In genomic region chr4:142875117-142875516, GRCh38 we compare ENCODE assay signal across 27 cellular contexts. TPM values are rescaled to one million over a fixed set of nuclear protein-coding genes. Genes with fewer than 3 reads are reported as not detected.
DNase-seq lines count a peak whose midpoint lies in the region; ATAC-seq and TF ChIP-seq lines count a peak whose summit lies in the region.
"Had no signal": no experiment of that assay in that cellular context is flagged by ENCODE, and none has a peak within 500 bp of the region (broad histone marks: within the 10 kb centered on the region; RNA-seq: fewer than 3 reads in every experiment).

No MANE protein-coding gene starts in this region.

- no peak overlapping the region for H3K4ac ChIP-seq in H9 (ENCODE audit: low read depth, low read length)

- H4K91ac ChIP-seq in H9 (ENCODE audit: insufficient read length, low read depth, low read length): no peak overlapping the region

- no peak overlapping the region for H3K23ac ChIP-seq in H9 (ENCODE audit: insufficient read length, low read depth, low read length)

- no peak overlapping the region for H3K4me2 ChIP-seq in H9 (ENCODE audit: insufficient read depth, insufficient read length, low read length)
- no peak overlapping the region for H3K4me2 ChIP-seq in PC-3 (ENCODE audit: low read length)
- H3K4me2 ChIP-seq in neural progenitor cell: no peak overlapping the region
- H3K4me2 ChIP-seq: SK-N-SH, smooth muscle cell had no signal

- DNase-seq in NCI-H146 (lab: John Stamatoyannopoulos, UW): peak; percentile 0
- DNase-seq in NCI-H146 treated with DMSO at 0.1 percent for 48 hours (lab: John Stamatoyannopoulos, UW; ENCODE audit: unreplicated experiment): no peak
- peak; percentile 51 for DNase-seq in H9
- DNase-seq in PC-3: no peak
- DNase-seq in neural progenitor cell (ENCODE audit: low spot score): peak; percentile 35
- no peak for DNase-seq in GM13977 (ENCODE audit: low spot score)
- DNase-seq in activated CD4-positive, alpha-beta T cell treated with anti-CD3 and anti-CD28 coated beads for 36 hours: no peak
- DNase-seq: activated CD8-positive, alpha-beta memory T cell treated with anti-CD3 and anti-CD28 coated beads, Interleukin-2, amount 50 U/mL, for 4 hours; cortex of kidney; hypothalamus; IMR-90; natural killer cell; NCI-H510A; retina; SK-N-SH; T-helper 2 cell had no signal

- no peak overlapping the region for H2BK120ac ChIP-seq in H9 (ENCODE audit: low read depth, low read length, poor library complexity, severe bottlenecking)

- H3K4me1 Mint-ChIP-seq in H9 (no peaks in the 10 kb centered on the region), neural progenitor cell (no peaks in the 10 kb centered on the region)
- H3K4me1 Mint-ChIP-seq in activated CD4-positive, alpha-beta T cell treated with anti-CD3 and anti-CD28 coated beads for 36 hours: no peaks in the 10 kb centered on the region
- H3K4me1 Mint-ChIP-seq: activated naive CD4-positive, alpha-beta T cell treated with anti-CD3 and anti-CD28 coated beads, Interleukin-2, amount 50 U/mL, for 24 hours; activated T-helper 17 cell treated with anti-CD3 and anti-CD28 coated beads, Interleukin-2, amount 50 U/mL, for 72 hours; natural killer cell; stimulated activated memory B cell treated with anti-CD40 and anti-IgM and Interleukin-4, amounts not matched to agents 10 μg/mL and 1 μg/mL and 100 μg/mL, for 72 hours had no signal

- H3K36me3 ChIP-seq in PC-3 (ENCODE audit: low read depth, low read length) (no peaks in the 10 kb centered on the region), neural progenitor cell (no peaks in the 10 kb centered on the region)
- H3K36me3 ChIP-seq: cardiac muscle cell, gastroesophageal sphincter, HAP-1, suprapubic skin had no signal

- no peaks in the 10 kb centered on the region for H3K23me2 ChIP-seq in H9 (ENCODE audit: insufficient read length, low read depth, low read length, poor library complexity, severe bottlenecking)

- POLR2A ChIA-PET in PC-3 (lab: Charles Lee; ENCODE audit: unreplicated experiment): no interaction called here
- POLR2A ChIA-PET in activated CD4-positive, alpha-beta T cell treated with anti-CD3 and anti-CD28 coated beads for 36 hours (lab: Charles Lee): no interaction called here

- no peak overlapping the region for H3K27ac ChIP-seq in H9 (ENCODE audit: insufficient read length, low read depth, low read length)
- H3K27ac ChIP-seq in PC-3 (ENCODE audit: low read length): no peak overlapping the region
- H3K27ac ChIP-seq in neural progenitor cell: no peak overlapping the region
- H3K27ac ChIP-seq: cardiac muscle cell, gastroesophageal sphincter, HL-60, suprapubic skin, VCaP had no signal

- WGBS in H9 (ENCODE audit: extremely low coverage, insufficient read length, low lambda C conversion rate): no CpG with 5 or more reads among the region's 2 CpGs

- H2BK20ac ChIP-seq in H9 (ENCODE audit: low read depth, low read length, poor library complexity, severe bottlenecking): no peak overlapping the region

- H3K27me3 ChIP-seq in H9 (ENCODE audit: insufficient read depth, low read length) (no peaks in the 10 kb centered on the region), PC-3 (ENCODE audit: low read length) (no peaks in the 10 kb centered on the region), neural progenitor cell (no peaks in the 10 kb centered on the region)
- H3K27me3 ChIP-seq: cardiac muscle cell, gastroesophageal sphincter, suprapubic skin had no signal

- H3K27me3 Mint-ChIP-seq in H9 (ENCODE audit: low read depth): no peaks in the 10 kb centered on the region
- no peaks in the 10 kb centered on the region for H3K27me3 Mint-ChIP-seq in neural progenitor cell (ENCODE audit: insufficient read depth, low read depth)
- H3K27me3 Mint-ChIP-seq in activated CD4-positive, alpha-beta T cell treated with anti-CD3 and anti-CD28 coated beads for 36 hours: peaks cover 2% of the 10 kb centered on the region
- H3K27me3 Mint-ChIP-seq: stimulated activated memory B cell treated with anti-CD40 and anti-IgM and Interleukin-4, amounts not matched to agents 10 μg/mL and 1 μg/mL and 100 μg/mL, for 72 hours had no signal

- H3K9ac ChIP-seq in H9 (ENCODE audit: extremely low read depth, insufficient read length, low read length): no peak overlapping the region
- H3K9ac ChIP-seq in PC-3 (ENCODE audit: low read length): no peak overlapping the region
- no peak overlapping the region for H3K9ac ChIP-seq in neural progenitor cell
- H3K9ac ChIP-seq: SK-N-SH had no signal

- H2BK15ac ChIP-seq in H9 (ENCODE audit: low read depth, low read length): no peak overlapping the region

- H3T11ph ChIP-seq in H9 (ENCODE audit: low read length): no peak overlapping the region

- H3K79me1 ChIP-seq in H9 (ENCODE audit: insufficient read depth, low read depth, low read length, poor library complexity, severe bottlenecking): no peaks in the 10 kb centered on the region

- H3K18ac ChIP-seq in H9 (ENCODE audit: insufficient read length, low read depth, low read length): no peak overlapping the region

- H3K9me3 ChIP-seq in H9 (ENCODE audit: control insufficient read depth, low read depth, low read length) (no peaks in the 10 kb centered on the region), PC-3 (ENCODE audit: low read length) (no peaks in the 10 kb centered on the region), neural progenitor cell (ENCODE audit: low read depth) (no peaks in the 10 kb centered on the region)
- H3K9me3 ChIP-seq: gastroesophageal sphincter, HAP-1, SK-N-SH, suprapubic skin had no signal

- no peak overlapping the region for H2BK12ac ChIP-seq in H9 (ENCODE audit: insufficient read length, low read depth, low read length)

- H2AK5ac ChIP-seq in H9 (ENCODE audit: insufficient read length, low read length): no peak overlapping the region

- BruUV-seq in PC-3 (replicated peaks; lab: Mats Ljungman, UMichigan): no TSS peak

- CTCF ChIA-PET in PC-3 (lab: Charles Lee): no interaction called here
- CTCF ChIA-PET in activated CD4-positive, alpha-beta T cell treated with anti-CD3 and anti-CD28 coated beads for 36 hours (lab: Charles Lee): no interaction called here

- H4K20me1 ChIP-seq in H9 (ENCODE audit: control insufficient read depth, insufficient read depth, insufficient read length): no peaks in the 10 kb centered on the region
- H4K20me1 ChIP-seq in PC-3 (ENCODE audit: low read length): no peaks in the 10 kb centered on the region
- H4K20me1 ChIP-seq in neural progenitor cell (ENCODE audit: low read depth): no peaks in the 10 kb centered on the region

- no peak overlapping the region for H3K14ac ChIP-seq in H9 (ENCODE audit: insufficient read depth, low read length)

- no peak overlapping the region for H3K56ac ChIP-seq in H9 (ENCODE audit: insufficient read length, low read depth, low read length)

- no peak overlapping the region for H3K4me3 Mint-ChIP-seq in H9
- H3K4me3 Mint-ChIP-seq in neural progenitor cell: no peak overlapping the region
- no peak overlapping the region for H3K4me3 Mint-ChIP-seq in activated CD4-positive, alpha-beta T cell treated with anti-CD3 and anti-CD28 coated beads for 36 hours
- H3K4me3 Mint-ChIP-seq: activated naive CD4-positive, alpha-beta T cell treated with anti-CD3 and anti-CD28 coated beads, Interleukin-2, amount 50 U/mL, for 24 hours; activated T-helper 17 cell treated with anti-CD3 and anti-CD28 coated beads, Interleukin-2, amount 50 U/mL, for 72 hours; natural killer cell; stimulated activated memory B cell treated with anti-CD40 and anti-IgM and Interleukin-4, amounts not matched to agents 10 μg/mL and 1 μg/mL and 100 μg/mL, for 72 hours had no signal

- H4K8ac ChIP-seq in H9 (replicated peaks; ENCODE audit: insufficient read length, low read depth, low read length): no peak overlapping the region

- H3K79me2 ChIP-seq in H9 (ENCODE audit: insufficient read depth, low read length) (no peaks in the 10 kb centered on the region), PC-3 (ENCODE audit: low read length) (no peaks in the 10 kb centered on the region), neural progenitor cell (ENCODE audit: low read depth) (no peaks in the 10 kb centered on the region)

- no peak for ATAC-seq in PC-3
- ATAC-seq in HG02840 (IDR thresholded peaks at IDR 0.05; ENCODE audit: low FRiP score, unreplicated experiment): no peak
- ATAC-seq in activated CD4-positive, alpha-beta T cell treated with anti-CD3 and anti-CD28 coated beads for 36 hours: no peak
- ATAC-seq: activated T-helper 17 cell treated with anti-CD3 and anti-CD28 coated beads, Interleukin-2, amount 50 U/mL, for 72 hours; gastroesophageal sphincter; natural killer cell; stimulated activated memory B cell treated with anti-CD40 and anti-IgM and Interleukin-4, amounts not matched to agents 10 μg/mL and 1 μg/mL and 100 μg/mL, for 72 hours had no signal

- H2BK5ac ChIP-seq in H9 (ENCODE audit: insufficient read length, low read length): no peak overlapping the region

- peaks cover 3 to 4% of the 10 kb centered on the region in 2 experiments; a peak in 3 of 5 replicates for H3K9me3 Mint-ChIP-seq in H9
- H3K9me3 Mint-ChIP-seq in neural progenitor cell: peaks cover 2% of the 10 kb centered on the region
- peaks cover 5% of the 10 kb centered on the region for H3K9me3 Mint-ChIP-seq in activated CD4-positive, alpha-beta T cell treated with anti-CD3 and anti-CD28 coated beads for 36 hours (ENCODE audit: low read depth)
- H3K9me3 Mint-ChIP-seq: activated naive CD4-positive, alpha-beta T cell treated with anti-CD3 and anti-CD28 coated beads, Interleukin-2, amount 50 U/mL, for 24 hours; activated T-helper 17 cell treated with anti-CD3 and anti-CD28 coated beads, Interleukin-2, amount 50 U/mL, for 72 hours had no signal

- H3K36me3 Mint-ChIP-seq in H9 (ENCODE audit: insufficient read depth in 1 of 3, low read depth in 3 of 3) (no peaks in the 10 kb centered on the region), neural progenitor cell (no peaks in the 10 kb centered on the region)
- H3K36me3 Mint-ChIP-seq in activated CD4-positive, alpha-beta T cell treated with anti-CD3 and anti-CD28 coated beads for 36 hours (ENCODE audit: low read depth): no peaks in the 10 kb centered on the region
- H3K36me3 Mint-ChIP-seq: activated naive CD4-positive, alpha-beta T cell treated with anti-CD3 and anti-CD28 coated beads, Interleukin-2, amount 50 U/mL, for 24 hours; natural killer cell; stimulated activated memory B cell treated with anti-CD40 and anti-IgM and Interleukin-4, amounts not matched to agents 10 μg/mL and 1 μg/mL and 100 μg/mL, for 72 hours had no signal

- no peak overlapping the region for H2AFZ ChIP-seq in H9 (ENCODE audit: low read length)
- H2AFZ ChIP-seq in PC-3 (ENCODE audit: low read length): no peak overlapping the region
- H2AFZ ChIP-seq in neural progenitor cell (replicated peaks): no peak overlapping the region

- in situ Hi-C loops in GM13977 (cut with MboI; ENCODE audit: low pct_unique_long_range_greater_than_20kb, low sequenced_read_pairs, unreplicated experiment): no loop called here

- TF ChIP-seq CTCF in H9 (conservative IDR thresholded peaks at IDR 0.05) (peak; percentile 28; the same call in 1 of the 3 replicates), PC-3 (conservative IDR thresholded peaks at IDR 0.05; ENCODE audit: low read depth, low read length) (peak; percentile 31), neural progenitor cell (IDR thresholded peaks at IDR 0.05) (peak; percentile 5), GM13977 (IDR thresholded peaks at IDR 0.05; ENCODE audit: extremely low read depth, insufficient read depth, missing control alignments) (no peak)

- H3K27ac Mint-ChIP-seq in H9 (no peak overlapping the region), neural progenitor cell (no peak overlapping the region)
- no peak overlapping the region for H3K27ac Mint-ChIP-seq in activated CD4-positive, alpha-beta T cell treated with anti-CD3 and anti-CD28 coated beads for 36 hours
- H3K27ac Mint-ChIP-seq: activated naive CD4-positive, alpha-beta T cell treated with anti-CD3 and anti-CD28 coated beads, Interleukin-2, amount 50 U/mL, for 24 hours; activated T-helper 17 cell treated with anti-CD3 and anti-CD28 coated beads, Interleukin-2, amount 50 U/mL, for 72 hours; natural killer cell; stimulated activated memory B cell treated with anti-CD40 and anti-IgM and Interleukin-4, amounts not matched to agents 10 μg/mL and 1 μg/mL and 100 μg/mL, for 72 hours had no signal

- no peaks in the 10 kb centered on the region for H3K4me1 ChIP-seq in H9 (ENCODE audit: insufficient read depth, low read length)
- H3K4me1 ChIP-seq in PC-3 (ENCODE audit: insufficient read depth, low read length): no peaks in the 10 kb centered on the region
- H3K4me1 ChIP-seq in neural progenitor cell: no peaks in the 10 kb centered on the region
- H3K4me1 ChIP-seq: gastroesophageal sphincter, HAP-1, suprapubic skin had no signal

- H4K5ac ChIP-seq in H9 (ENCODE audit: insufficient read length, low read depth, low read length): no peak overlapping the region

- intact Hi-C loops in PC-3 (cut with micrococcal nuclease): no loop called here
- intact Hi-C loops in activated CD4-positive, alpha-beta T cell treated with anti-CD3 and anti-CD28 coated beads for 36 hours (cut with DNase I, micrococcal nuclease): no loop called here

- H3F3A ChIP-seq in PC-3 (ENCODE audit: low read length, unreplicated experiment) (no peaks in the 10 kb centered on the region), neural progenitor cell (ENCODE audit: low read depth) (no peaks in the 10 kb centered on the region)

- H3K4me3 ChIP-seq in PC-3 (ENCODE audit: low read length): no peak overlapping the region
- H3K4me3 ChIP-seq in neural progenitor cell: no peak overlapping the region
- H3K4me3 ChIP-seq: cardiac muscle cell, gastroesophageal sphincter, HAP-1, smooth muscle cell, suprapubic skin had no signal

- H3K9me2 ChIP-seq in PC-3 (replicated peaks; ENCODE audit: low read length): no peaks in the 10 kb centered on the region
- H3K9me2 ChIP-seq: SK-N-SH had no signal

RNA-seq across cellular contexts. Expression of gene INPP4B, which starts 29.0 kb away (rescaled TPM):
- total RNA-seq in H9 (2021) (0.07 TPM in 2 replicates), PC-3 (2014; rRNA removed) (41.0 and 68.5 TPM in 2 replicates), neural progenitor cell (ENCODE audit: low replicate concordance) (0.90 and 1.3 TPM in 2 replicates)
- 10 to 100 TPM; 66.6 to 70.7 TPM for total RNA-seq in activated CD4-positive, alpha-beta T cell treated with anti-CD3 and anti-CD28 coated beads for 36 hours

Comparison
In these comparisons a context has a peak if more than half of its experiments do, and no peak if none do; other contexts are left out.
1. DNase-seq: peak in NCI-H146 (single experiment), H9 (single experiment) and neural progenitor cell (single experiment); none in NCI-H146 treated with DMSO at 0.1 percent for 48 hours (single experiment), PC-3 (single experiment), GM13977 (single experiment) and activated CD4-positive, alpha-beta T cell treated with anti-CD3 and anti-CD28 coated beads for 36 hours (single experiment).
2. RNA of gene INPP4B, which starts 29.0 kb away (total RNA-seq): 66.6 to 70.7 TPM in activated CD4-positive, alpha-beta T cell treated with anti-CD3 and anti-CD28 coated beads for 36 hours and 41.0 to 68.5 TPM in PC-3; 0.90 to 1.3 TPM in neural progenitor cell and 0.07 TPM in H9; every median in the first group is over 10 times any median in the second.